In genomic region chr19:7637374-7638256, GRCh38 we compare ENCODE assay signal across 1 cellular context.
TF ChIP-seq lines count a peak whose summit lies in the region.

No MANE protein-coding gene starts in this region.

TF ChIP-seq in K562, 482 proteins besides CTCF, POLR2A, EP300 and RAD21 (continued from another document and continues in another):
- peak; percentile 50; the same call in 1 of the 2 replicates for TF ChIP-seq POLR2AphosphoS5 (IDR thresholded peaks at IDR 0.05; ENCODE audit: control insufficient read depth, insufficient read depth, low read depth, low read length)
- no peak for TF ChIP-seq ZNF609 (CRISPR knock-in tag; IDR thresholded peaks at IDR 0.05; ENCODE audit: borderline replicate concordance)
- TF ChIP-seq NFRKB (IDR thresholded peaks at IDR 0.05; ENCODE audit: low read depth) = peak; percentile 92
- no peak for TF ChIP-seq PRPF4 (IDR thresholded peaks at IDR 0.05; ENCODE audit: insufficient read depth, low read depth, low read length, poor library complexity, severe bottlenecking)
- no peak for TF ChIP-seq ZNF444 (CRISPR knock-in tag; IDR thresholded peaks at IDR 0.05)
- no peak for TF ChIP-seq NFIX (CRISPR knock-in tag; IDR thresholded peaks at IDR 0.05; ENCODE audit: low read depth)
- TF ChIP-seq PHB (CRISPR knock-in tag; IDR thresholded peaks at IDR 0.05) = peak; percentile 39; the same call in 1 of the 2 replicates
- no peak for TF ChIP-seq FOXA1 (IDR thresholded peaks at IDR 0.05; ENCODE audit: borderline replicate concordance)
- no peak for TF ChIP-seq RBM15 (IDR thresholded peaks at IDR 0.05; ENCODE audit: insufficient read depth, low read length)
- TF ChIP-seq ZNF785 (CRISPR knock-in tag; IDR thresholded peaks at IDR 0.05) = no peak
- TF ChIP-seq ZHX1 (conservative IDR thresholded peaks at IDR 0.05; ENCODE audit: low read length) = no peak
- TF ChIP-seq ZNF407 (IDR thresholded peaks at IDR 0.05; ENCODE audit: low read depth) = no peak
- no peak for TF ChIP-seq IFI16 (CRISPR knock-in tag; IDR thresholded peaks at IDR 0.05)
- no peak for TF ChIP-seq PHF21A (IDR thresholded peaks at IDR 0.05; ENCODE audit: borderline replicate concordance, low read depth)
- no peak for TF ChIP-seq STAT6 (CRISPR knock-in tag; IDR thresholded peaks at IDR 0.05)
- TF ChIP-seq ZNF583 (CRISPR knock-in tag; IDR thresholded peaks at IDR 0.05) = no peak
- TF ChIP-seq COPS2 (conservative IDR thresholded peaks at IDR 0.05) = no peak
- no peak for TF ChIP-seq NFYB (IDR thresholded peaks at IDR 0.05; ENCODE audit: extremely low read depth, insufficient read length)
- TF ChIP-seq ZNF133 (CRISPR knock-in tag; IDR thresholded peaks at IDR 0.05) = no peak
- TF ChIP-seq ZNF12 (CRISPR knock-in tag; IDR thresholded peaks at IDR 0.05) = no peak
- TF ChIP-seq FIP1L1 (IDR thresholded peaks at IDR 0.05; ENCODE audit: low read depth, low read length, poor library complexity, severe bottlenecking) = no peak
- no peak for TF ChIP-seq WHSC1 (IDR thresholded peaks at IDR 0.05; ENCODE audit: low read length)
- TF ChIP-seq MXD1 (CRISPR knock-in tag; IDR thresholded peaks at IDR 0.05; ENCODE audit: borderline replicate concordance, poor library complexity, severe bottlenecking) = no peak
- no peak for TF ChIP-seq HNRNPUL1 (IDR thresholded peaks at IDR 0.05; ENCODE audit: low read length)
- TF ChIP-seq MTA1 (IDR thresholded peaks at IDR 0.05; ENCODE audit: borderline replicate concordance) = no peak
- TF ChIP-seq NR2C2 (CRISPR knock-in tag; IDR thresholded peaks at IDR 0.05) = no peak
- no peak for TF ChIP-seq NR2C2 (tag; IDR thresholded peaks at IDR 0.05)
- TF ChIP-seq CBX3 (IDR thresholded peaks at IDR 0.05; ENCODE audit: borderline replicate concordance in 1 of 2, low read length in 2 of 2) = no peak
- no peak for TF ChIP-seq ZBTB8A (IDR thresholded peaks at IDR 0.05; ENCODE audit: partially characterized antibody)
- TF ChIP-seq ZBTB17 (CRISPR knock-in tag; IDR thresholded peaks at IDR 0.05) = no peak
- peak; percentile 57 for TF ChIP-seq ATF7 (IDR thresholded peaks at IDR 0.05)
- TF ChIP-seq ZSCAN32 (CRISPR knock-in tag; IDR thresholded peaks at IDR 0.05) = no peak
- TF ChIP-seq ETV6 (IDR thresholded peaks at IDR 0.05; ENCODE audit: borderline replicate concordance in 1 of 2, low read depth in 2 of 2, low read length in 1 of 2) = peak in 1 of 2 experiments; percentile 48; a peak in 1 of 4 replicates
- no peak for TF ChIP-seq ETV6 (CRISPR knock-in tag; IDR thresholded peaks at IDR 0.05; ENCODE audit: borderline replicate concordance)
- TF ChIP-seq TRIM25 (IDR thresholded peaks at IDR 0.05; ENCODE audit: borderline replicate concordance) = no peak
- 0 out of 2 replicates have a peak, but pooled peaks have one; percentile 33 for TF ChIP-seq ZNF511 (CRISPR knock-in tag; IDR thresholded peaks at IDR 0.05)
- TF ChIP-seq STAG1 (CRISPR knock-in tag; IDR thresholded peaks at IDR 0.05; ENCODE audit: borderline replicate concordance) = no peak
- TF ChIP-seq YY1 (IDR thresholded peaks at IDR 0.05; ENCODE audit: borderline replicate concordance in 1 of 3, control insufficient read depth in 1 of 3, extremely low read depth in 1 of 3, insufficient read depth in 3 of 3, insufficient read length in 1 of 3, insufficient replicate concordance in 2 of 3, low read depth in 1 of 3, low read length in 2 of 3) = peak in 1 of 3 experiments; percentile 51
- no peak for TF ChIP-seq HMG20B (CRISPR knock-in tag; IDR thresholded peaks at IDR 0.05)
- TF ChIP-seq ZKSCAN3 (CRISPR knock-in tag; IDR thresholded peaks at IDR 0.05) = peak; percentile 42; the same call in 1 of the 2 replicates
- peak; percentile 87 for TF ChIP-seq EP400 (IDR thresholded peaks at IDR 0.05)
- no peak for TF ChIP-seq NR2C1 (IDR thresholded peaks at IDR 0.05)
- TF ChIP-seq NR2C1 (tag; IDR thresholded peaks at IDR 0.05) = no peak
- no peak for TF ChIP-seq ZNF134 (CRISPR knock-in tag; conservative IDR thresholded peaks at IDR 0.05)
